In the genomic region with DNA sequence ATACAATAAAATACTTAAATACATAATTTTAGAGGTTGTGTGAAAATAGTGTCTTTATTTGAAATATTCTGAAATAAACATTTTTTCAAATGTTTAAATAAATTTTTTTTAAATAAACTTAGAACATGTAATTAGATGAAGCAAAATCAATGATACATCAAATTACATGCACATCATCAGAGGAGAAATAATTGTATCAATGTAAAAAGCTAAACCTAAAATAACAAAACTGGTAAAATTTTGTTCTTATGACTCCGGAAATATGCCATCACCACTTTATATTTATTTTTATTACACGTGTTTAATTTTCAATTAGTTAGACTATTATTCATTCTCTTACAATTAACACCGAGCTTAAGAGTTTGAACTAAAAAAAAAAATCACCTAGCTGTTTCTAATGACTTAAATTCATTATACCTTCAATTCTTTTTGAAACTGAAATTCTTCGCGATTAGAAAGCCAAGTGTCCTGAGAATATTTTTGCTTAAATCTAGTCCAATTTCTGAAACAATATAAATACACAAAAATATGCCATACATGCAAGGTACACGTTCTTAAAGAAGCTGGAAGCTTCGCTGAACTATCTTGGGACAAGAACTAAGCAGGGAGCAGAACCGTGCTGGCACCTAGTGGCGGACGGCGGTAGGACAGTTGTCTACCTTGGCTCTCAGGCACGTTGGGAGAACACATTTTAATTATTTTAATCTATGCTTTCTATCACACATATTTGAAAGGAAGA, we compare ENCODE assay signal across 8 cellular contexts.
DNase-seq lines count a peak whose midpoint lies in the region; ATAC-seq and TF ChIP-seq lines count a peak whose summit lies in the region.

No MANE protein-coding gene starts in this region.

- POLR2A ChIA-PET in HEK293T (lab: Yijun Ruan, JAX) = interaction anchor here (1.2 kb wide), 1 partner anchor 324 kb away, joined by 3 read pairs; no protein-coding TSS in a partner anchor
- POLR2A ChIA-PET in activated naive CD8-positive, alpha-beta T cell treated with anti-CD3 and anti-CD28 coated beads, Interleukin-2, amount 10 ng/mL, durations not matched to agents 7 days and 5 days (lab: Charles Lee) = no interaction called here

- no peak overlapping the region for H3K27ac Mint-ChIP-seq in activated naive CD8-positive, alpha-beta T cell treated with anti-CD3 and anti-CD28 coated beads, Interleukin-2, amount 10 ng/mL, durations not matched to agents 7 days and 5 days

- H3K4me2 ChIP-seq in MM.1S (ENCODE audit: low read depth, low read length) = peak overlapping the region; percentile 29; the same call in 1 of the 2 replicates

- no peak for ATAC-seq in activated naive CD8-positive, alpha-beta T cell treated with anti-CD3 and anti-CD28 coated beads, Interleukin-2, amount 10 ng/mL, durations not matched to agents 7 days and 5 days (ENCODE audit: low read depth)
- peak; percentile 80 to 94 (median 81) for ATAC-seq in psoas muscle

- H2AFZ ChIP-seq in MM.1S (ENCODE audit: low read length) = no peak overlapping the region

- WGBS in psoas muscle, 3 donors = 11 to 13% (median 11%) methylated on average over 12 of the region's 12 CpGs

- no peaks in the 10 kb centered on the region for H3K4me1 ChIP-seq in MM.1S (ENCODE audit: low read length)
- no peaks in the 10 kb centered on the region for H3K4me1 ChIP-seq in cardiac muscle cell (ENCODE audit: low read depth)
- H3K4me1 ChIP-seq in psoas muscle = no peaks in the 10 kb centered on the region

- no peaks in the 10 kb centered on the region for H3K9me3 Mint-ChIP-seq in activated naive CD8-positive, alpha-beta T cell treated with anti-CD3 and anti-CD28 coated beads, Interleukin-2, amount 10 ng/mL, durations not matched to agents 7 days and 5 days

- H3K79me2 ChIP-seq in MM.1S (ENCODE audit: low read length) = no peaks in the 10 kb centered on the region

- H3K9me2 ChIP-seq in MM.1S (replicated peaks; ENCODE audit: insufficient read depth, low read length) = no peaks in the 10 kb centered on the region

- no peaks in the 10 kb centered on the region for H3K36me3 Mint-ChIP-seq in activated naive CD8-positive, alpha-beta T cell treated with anti-CD3 and anti-CD28 coated beads, Interleukin-2, amount 10 ng/mL, durations not matched to agents 7 days and 5 days

- H3K9me3 ChIP-seq in MM.1S (replicated peaks; ENCODE audit: insufficient read depth, low read length) = no peaks in the 10 kb centered on the region
- H3K9me3 ChIP-seq in cardiac muscle cell (ENCODE audit: low read depth) = no peaks in the 10 kb centered on the region
- no peaks in the 10 kb centered on the region for H3K9me3 ChIP-seq in psoas muscle

- H3K4me3 ChIP-seq in GM12865 (ENCODE audit: low read depth, low read length) (no peak overlapping the region), MM.1S (ENCODE audit: low read length) (no peak overlapping the region), cardiac muscle cell (no peak overlapping the region), psoas muscle (no peak overlapping the region)

- no peaks in the 10 kb centered on the region for H3K27me3 ChIP-seq in MM.1S (replicated peaks; ENCODE audit: insufficient read depth, low read length)
- peaks cover 44% of the 10 kb centered on the region for H3K27me3 ChIP-seq in cardiac muscle cell
- H3K27me3 ChIP-seq in psoas muscle (ENCODE audit: insufficient read depth in 3 of 3, low read length in 2 of 3) = peaks cover 0 to 8% (median 0%) of the 10 kb centered on the region in 3 donors

- H3K9ac ChIP-seq in MM.1S (ENCODE audit: low read length) = no peak overlapping the region

- H3K4me3 Mint-ChIP-seq in activated naive CD8-positive, alpha-beta T cell treated with anti-CD3 and anti-CD28 coated beads, Interleukin-2, amount 10 ng/mL, durations not matched to agents 7 days and 5 days = no peak overlapping the region

- TF ChIP-seq CTCF in GM12865 (IDR thresholded peaks at IDR 0.05; ENCODE audit: insufficient read depth, low read depth, low read length, missing control alignments) (peak; percentile 97), MM.1S (IDR thresholded peaks at IDR 0.05; ENCODE audit: low read length) (peak; percentile 72), cardiac muscle cell (IDR thresholded peaks at IDR 0.05; ENCODE audit: low read depth, low read length) (peak; percentile 98), psoas muscle (IDR thresholded peaks at IDR 0.05) (peak; percentile 97)

- H3K27ac ChIP-seq in MM.1S (ENCODE audit: low read length) = no peak overlapping the region
- no peak overlapping the region for H3K27ac ChIP-seq in cardiac muscle cell
- no peak overlapping the region for H3K27ac ChIP-seq in psoas muscle

- H3K4me1 Mint-ChIP-seq in activated naive CD8-positive, alpha-beta T cell treated with anti-CD3 and anti-CD28 coated beads, Interleukin-2, amount 10 ng/mL, durations not matched to agents 7 days and 5 days = no peaks in the 10 kb centered on the region

- CTCF ChIA-PET in HEK293T (lab: Yijun Ruan, JAX) = interaction anchor here (0.5 to 2.1 kb wide), 24 partner anchors 8 to 872 kb away, joined by 3 to 17 read pairs (median 4); no protein-coding TSS in a partner anchor

- no peaks in the 10 kb centered on the region for H4K20me1 ChIP-seq in MM.1S (ENCODE audit: insufficient read depth, low read length)

- H3K36me3 ChIP-seq in MM.1S (replicated peaks; ENCODE audit: insufficient read depth, low read length) = no peaks in the 10 kb centered on the region
- no peaks in the 10 kb centered on the region for H3K36me3 ChIP-seq in cardiac muscle cell
- H3K36me3 ChIP-seq in psoas muscle (ENCODE audit: insufficient read depth in 1 of 2, low read depth in 1 of 2) = no peaks in the 10 kb centered on the region

- no peaks in the 10 kb centered on the region for H3K27me3 Mint-ChIP-seq in activated naive CD8-positive, alpha-beta T cell treated with anti-CD3 and anti-CD28 coated beads, Interleukin-2, amount 10 ng/mL, durations not matched to agents 7 days and 5 days

- H3F3A ChIP-seq in MM.1S (ENCODE audit: insufficient read depth, low read length) = no peaks in the 10 kb centered on the region

- peak; percentile 66 for DNase-seq in GM12865 (ENCODE audit: low read depth)
- peak; percentile 54 for DNase-seq in HEK293T (ENCODE audit: extremely low spot score)
- DNase-seq in MM.1S = peak; percentile 24
- DNase-seq in RKO (ENCODE audit: low spot score) = peak; percentile 77
- peak; percentile 62 for DNase-seq in activated naive CD8-positive, alpha-beta T cell treated with anti-CD3 and anti-CD28 coated beads, Interleukin-2, amount 10 ng/mL, durations not matched to agents 7 days and 5 days
- peak; percentile 67 to 78 for DNase-seq in cardiac muscle cell (ENCODE audit: low read depth in 1 of 2, low spot score in 1 of 2)
- DNase-seq in psoas muscle = peak; percentile 70 to 81
- no peak for DNase-seq in 8988T

- intact Hi-C loops in psoas muscle (cut with DNase I) = loop anchor here (5.0 to 10.0 kb wide), 3 partner anchors 295 to 390 kb away; no protein-coding TSS in a partner anchor

TF ChIP-seq in HEK293T, 16 proteins besides CTCF, POLR2A, EP300 and RAD21:
- TF ChIP-seq ZNF384 (IDR thresholded peaks at IDR 0.05) (no peak), TARDBP (IDR thresholded peaks at IDR 0.05) (no peak), FOXK2 (IDR thresholded peaks at IDR 0.05) (no peak), SUZ12 (IDR thresholded peaks at IDR 0.05) (no peak), FOXM1 (IDR thresholded peaks at IDR 0.05; ENCODE audit: borderline replicate concordance) (no peak)
- TF ChIP-seq, protein P1, sequence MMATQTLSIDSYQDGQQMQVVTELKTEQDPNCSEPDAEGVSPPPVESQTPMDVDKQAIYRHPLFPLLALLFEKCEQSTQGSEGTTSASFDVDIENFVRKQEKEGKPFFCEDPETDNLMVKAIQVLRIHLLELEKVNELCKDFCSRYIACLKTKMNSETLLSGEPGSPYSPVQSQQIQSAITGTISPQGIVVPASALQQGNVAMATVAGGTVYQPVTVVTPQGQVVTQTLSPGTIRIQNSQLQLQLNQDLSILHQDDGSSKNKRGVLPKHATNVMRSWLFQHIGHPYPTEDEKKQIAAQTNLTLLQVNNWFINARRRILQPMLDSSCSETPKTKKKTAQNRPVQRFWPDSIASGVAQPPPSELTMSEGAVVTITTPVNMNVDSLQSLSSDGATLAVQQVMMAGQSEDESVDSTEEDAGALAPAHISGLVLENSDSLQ (IDR thresholded peaks at IDR 0.05) = no peak
